ENCODE assay signal across 17 cellular contexts in the genomic region with DNA sequence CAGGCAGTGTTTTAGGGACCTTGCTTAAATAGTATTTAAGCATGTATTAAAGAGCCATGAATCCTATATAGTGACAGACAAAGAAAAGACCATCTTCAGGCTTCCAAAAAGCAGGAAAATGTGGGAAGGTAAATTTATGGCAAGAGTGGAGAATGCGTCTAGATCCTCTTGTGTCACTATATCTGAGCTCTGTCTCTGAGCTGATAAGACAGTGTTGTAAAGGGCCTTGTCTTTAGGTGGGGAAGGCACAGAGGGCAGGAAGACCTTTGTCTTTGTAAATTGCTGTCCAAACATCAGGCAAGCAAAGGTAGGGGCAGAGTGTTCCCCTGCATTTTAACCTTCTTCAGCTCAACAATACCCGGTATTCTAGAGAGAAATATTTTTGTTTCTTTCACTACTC. TPM values are rescaled to one million over a fixed set of nuclear protein-coding genes. Genes with fewer than 3 reads are reported as not detected.
DNase-seq lines count a peak whose midpoint lies in the region; ATAC-seq, FAIRE-seq and TF ChIP-seq lines count a peak whose summit lies in the region.
"Had no signal": no experiment of that assay in that cellular context is flagged by ENCODE, and none has a peak within 500 bp of the region (broad histone marks: within the 10 kb centered on the region; RNA-seq: fewer than 3 reads in every experiment).

No MANE protein-coding gene starts in this region.

- H3K27me3 ChIP-seq in HepG2 (ENCODE audit: control insufficient read depth in 1 of 2, insufficient read depth in 2 of 2, low read length in 2 of 2) (0 out of 5 replicates have a peak, but pooled peaks cover 0 to 1% of the 10 kb centered on the region in 2 experiments), right lobe of liver (no peaks in the 10 kb centered on the region), hepatocyte (no peaks in the 10 kb centered on the region), transverse colon (no peaks in the 10 kb centered on the region), ascending aorta (no peaks in the 10 kb centered on the region)
- H3K27me3 ChIP-seq: MG63 had no signal

- no peak for TF ChIP-seq EP300 in HepG2 (IDR thresholded peaks at IDR 0.05; ENCODE audit: low read depth in 2 of 2, low read length in 2 of 2)
- no peak for TF ChIP-seq EP300 in HepG2 (CRISPR knock-in tag; IDR thresholded peaks at IDR 0.05; ENCODE audit: borderline replicate concordance)
- TF ChIP-seq EP300 in transverse colon (IDR thresholded peaks at IDR 0.05; ENCODE audit: low read depth), result no peak

- TF ChIP-seq RAD21 in HepG2 (CRISPR knock-in tag; IDR thresholded peaks at IDR 0.05), result no peak

- FAIRE-seq in HepG2 (lab: Jason Lieb, UNC), result no peak
- FAIRE-seq: D721Med, RCC 7860 had no signal

- intact Hi-C loops in HepG2 (cut with micrococcal nuclease; ENCODE audit: unreplicated experiment), result no loop called here
- intact Hi-C loops in right lobe of liver (cut with DNase I), result no loop called here
- intact Hi-C loops in transverse colon (cut with DNase I; ENCODE audit: low total_unique reads), result no loop called here
- intact Hi-C loops in ascending aorta (cut with DNase I), result no loop called here

- H3K4me3 ChIP-seq in HepG2 (replicated peaks in 1 of 3; ENCODE audit: insufficient read depth in 1 of 3, low read depth in 2 of 3, low read length in 3 of 3), result no peak overlapping the region
- no peak overlapping the region for H3K4me3 ChIP-seq in right lobe of liver
- H3K4me3 ChIP-seq in hepatocyte, result no peak overlapping the region
- no peak overlapping the region for H3K4me3 ChIP-seq in transverse colon
- H3K4me3 ChIP-seq in ascending aorta, result no peak overlapping the region
- H3K4me3 ChIP-seq: MG63 had no signal

- H3K9me3 ChIP-seq in HepG2 (ENCODE audit: low read length) (no peaks in the 10 kb centered on the region), right lobe of liver (no peaks in the 10 kb centered on the region), hepatocyte (ENCODE audit: low read depth) (no peaks in the 10 kb centered on the region), transverse colon (no peaks in the 10 kb centered on the region), ascending aorta (no peaks in the 10 kb centered on the region)
- H3K9me3 ChIP-seq: MG63 had no signal

- CTCF ChIA-PET in HepG2 (lab: Yijun Ruan, JAX; ENCODE audit: low intra/inter-chr PET ratio, low total read pairs), result no interaction called here

- POLR2A ChIA-PET in HepG2 (lab: Yijun Ruan, JAX), result no interaction called here

- no TSS peak for BruUV-seq in HepG2 (replicated peaks; lab: Mats Ljungman, UMichigan)

- H4K20me1 ChIP-seq in HepG2 (ENCODE audit: insufficient read depth, low read length) (no peaks in the 10 kb centered on the region), hepatocyte (ENCODE audit: insufficient read depth, poor library complexity, severe bottlenecking) (no peaks in the 10 kb centered on the region)

- H3K4me1 ChIP-seq in HepG2 (ENCODE audit: insufficient read depth, low read length) (peaks cover 20% of the 10 kb centered on the region), right lobe of liver (no peaks in the 10 kb centered on the region), hepatocyte (ENCODE audit: insufficient read depth) (peaks cover 19% of the 10 kb centered on the region), transverse colon (peaks cover 0 to 20% (median 15%) of the 10 kb centered on the region in 4 donors), ascending aorta (no peaks in the 10 kb centered on the region)

- ATAC-seq in HepG2 (peak; percentile 83), right lobe of liver (no peak)

- no peaks in the 10 kb centered on the region for H3K36me3 ChIP-seq in HepG2 (replicated peaks in 1 of 2; ENCODE audit: control insufficient read depth in 1 of 2, insufficient read depth in 2 of 2, low read length in 2 of 2)
- no peaks in the 10 kb centered on the region for H3K36me3 ChIP-seq in right lobe of liver
- H3K36me3 ChIP-seq in hepatocyte (replicated peaks; ENCODE audit: insufficient read depth, low read depth), result no peaks in the 10 kb centered on the region
- H3K36me3 ChIP-seq in transverse colon, result no peaks in the 10 kb centered on the region
- H3K36me3 ChIP-seq in ascending aorta, result no peaks in the 10 kb centered on the region
- H3K36me3 ChIP-seq: MG63 had no signal

- H3K79me2 ChIP-seq in HepG2 (ENCODE audit: insufficient read depth, low read length), result no peaks in the 10 kb centered on the region
- no peaks in the 10 kb centered on the region for H3K79me2 ChIP-seq in hepatocyte

- H3K4me2 ChIP-seq in HepG2 (ENCODE audit: low read depth, low read length) (0 out of 2 replicates have a peak overlapping the region, but pooled peaks have one; percentile 25), hepatocyte (peak overlapping the region; percentile 63)
- H3K4me2 ChIP-seq: KMS-11 had no signal

- in situ Hi-C loops in HepG2 (cut with HindIII; ENCODE audit: extremely low pct_ligation_motif_present, low pct_unique_long_range_greater_than_20kb), result no loop called here
- in situ Hi-C loops in transverse colon (cut with MboI; ENCODE audit: low pct_ligation_motif_present in 1 of 4, low pct_unique_long_range_greater_than_20kb in 1 of 4, low sequenced_read_pairs in 3 of 4), result no loop called here

- TF ChIP-seq POLR2A in HepG2 (IDR thresholded peaks at IDR 0.05; ENCODE audit: insufficient read depth in 1 of 2, low read depth in 2 of 2, low read length in 2 of 2) (no peak), right lobe of liver (IDR thresholded peaks at IDR 0.05) (no peak), transverse colon (IDR thresholded peaks at IDR 0.05) (no peak)

- no peaks in the 10 kb centered on the region for H3K9me2 ChIP-seq in hepatocyte (replicated peaks; ENCODE audit: insufficient read depth)

- WGBS in HepG2 (ENCODE audit: low lambda C conversion rate), result 2% methylated on average over 2 of the region's 2 CpGs
- 29% methylated on average over 2 of the region's 2 CpGs for WGBS in right lobe of liver (ENCODE audit: insufficient coverage, low coverage, low lambda C conversion rate, missing lambda C conversion rate)
- WGBS in hepatocyte (ENCODE audit: low lambda C conversion rate, missing lambda C conversion rate), result 29% methylated on average over 2 of the region's 2 CpGs
- 28 to 43% methylated on average over 2 of the region's 2 CpGs for WGBS in transverse colon (ENCODE audit: low coverage in 1 of 2), 2 donors

- no peak overlapping the region for H3K9ac ChIP-seq in HepG2 (ENCODE audit: insufficient read depth, low read depth, low read length)
- H3K9ac ChIP-seq: KMS-11 had no signal

- TF ChIP-seq CTCF in HepG2 (CRISPR knock-in tag; IDR thresholded peaks at IDR 0.05) (no peak), right lobe of liver (IDR thresholded peaks at IDR 0.05) (no peak), hepatocyte (IDR thresholded peaks at IDR 0.05; ENCODE audit: poor library complexity) (no peak), transverse colon (IDR thresholded peaks at IDR 0.05) (no peak), ascending aorta (IDR thresholded peaks at IDR 0.05) (no peak)

- H2AFZ ChIP-seq in HepG2 (ENCODE audit: low read length), result no peak overlapping the region
- H2AFZ ChIP-seq in hepatocyte, result no peak overlapping the region

- no peak for DNase-seq in HepG2 (ENCODE audit: low spot score)
- DNase-seq in right lobe of liver, result no peak
- peak; percentile 29 for DNase-seq in NCI-H748 treated with DMSO at 0.1 percent for 48 hours (lab: John Stamatoyannopoulos, UW)
- DNase-seq in hepatocyte (ENCODE audit: low spot score), result no peak
- DNase-seq in transverse colon, result no peak
- DNase-seq in putamen (ENCODE audit: low spot score), result no peak
- no peak for DNase-seq in NCI-H226
- no peak for DNase-seq in ascending aorta (ENCODE audit: low spot score in 2 of 2)
- DNase-seq: CD4-positive, alpha-beta T cell; GOT3; MG63; NCI-H1105; NCI-H82; SIG-M5 had no signal

- H3K27ac ChIP-seq in HepG2 (ENCODE audit: extremely low read length, insufficient read depth, low read length) (no peak overlapping the region), right lobe of liver (no peak overlapping the region), hepatocyte (peak overlapping the region; percentile 76), transverse colon (peak overlapping the region; percentile 25 to 58 (median 43)), ascending aorta (no peak overlapping the region)
- H3K27ac ChIP-seq: KMS-11 had no signal

TF ChIP-seq in HepG2, 621 proteins besides CTCF, POLR2A, EP300 and RAD21 (continues in another document):
- TF ChIP-seq PHF21A (CRISPR knock-in tag; IDR thresholded peaks at IDR 0.05), result 0 out of 2 replicates have a peak, but pooled peaks have one; percentile 33
- 0 out of 2 replicates have a peak, but pooled peaks have one; percentile 52 for TF ChIP-seq ZNF558 (CRISPR knock-in tag; IDR thresholded peaks at IDR 0.05; ENCODE audit: borderline replicate concordance)
- no peak for TF ChIP-seq MATR3 (CRISPR knock-in tag; IDR thresholded peaks at IDR 0.05)
- no peak for TF ChIP-seq ZNF670 (CRISPR knock-in tag; IDR thresholded peaks at IDR 0.05; ENCODE audit: borderline replicate concordance)

RNA-seq across cellular contexts. Expression of gene MBOAT1, which starts 33.8 kb away (rescaled TPM):
- total RNA-seq in HepG2 (2016; rRNA removed; fragmentation: Illumina TruSeq; extraction: Trizol) (not detected in 2 replicates), right lobe of liver (10 to 100 TPM in 1 of 6 experiments, 1 to 10 TPM in 5; 3.6 to 10.0 (median 5.9) TPM), hepatocyte (7.1 and 10.4 TPM in 2 replicates), transverse colon (10 to 100 TPM; 10.3 to 85.3 (median 66.5) TPM), ascending aorta (5.4 TPM)
- not detected in 2 replicates for total RNA-seq in HepG2 (2016; cell fraction: cytosol; rRNA removed; fragmentation: Illumina TruSeq; extraction: Trizol; ENCODE audit: low read depth)
- total RNA-seq in HepG2 (2016; cell fraction: insoluble cytoplasmic fraction; rRNA removed; fragmentation: Illumina TruSeq; extraction: Trizol), result 0.06 TPM in 1 of 2 replicates, not detected in the other
- total RNA-seq in HepG2 (2016; cell fraction: membrane; rRNA removed; fragmentation: Illumina TruSeq; extraction: Trizol), result not detected in 2 replicates
- not detected in 2 replicates for total RNA-seq in HepG2 (2016; cell fraction: nucleus; rRNA removed; fragmentation: Illumina TruSeq; extraction: Trizol)
- polyA plus RNA-seq in HepG2 (2011; rRNA removed) (0.04 TPM in 1 of 2 replicates, not detected in the other), hepatocyte (0.74 and 3.8 TPM in 2 replicates)
- not detected in 2 replicates for polyA plus RNA-seq in HepG2 (2011; cell fraction: cytosol; rRNA removed)
- polyA plus RNA-seq in HepG2 (2011; cell fraction: nucleus; rRNA removed), result not detected in 2 replicates
- polyA plus RNA-seq in HepG2 (2012), result not detected in 2 replicates
- polyA plus RNA-seq in HepG2 (2016; cell fraction: cytosol; fragmentation: Illumina TruSeq; extraction: Trizol; ENCODE audit: low read depth), result not detected in 2 replicates
- polyA plus RNA-seq in HepG2 (2016; cell fraction: insoluble cytoplasmic fraction; fragmentation: Illumina TruSeq; extraction: Trizol; ENCODE audit: low read depth), result not detected in 2 replicates
- polyA plus RNA-seq in HepG2 (2016; cell fraction: membrane; fragmentation: Illumina TruSeq; extraction: Trizol; ENCODE audit: low read depth), result not detected in 2 replicates
- not detected in 2 replicates for polyA plus RNA-seq in HepG2 (2016; cell fraction: nucleus; fragmentation: Illumina TruSeq; extraction: Trizol; ENCODE audit: insufficient read depth, low read depth)
- 13.9 TPM in 1 of 2 replicates, not detected in the other for polyA minus RNA-seq in HepG2 (2011; rRNA and poly(A)+ RNA removed; ENCODE audit: low replicate concordance)
- not detected in 2 replicates for polyA minus RNA-seq in HepG2 (2011; cell fraction: cytosol; rRNA and poly(A)+ RNA removed)
- not detected in 2 replicates for polyA minus RNA-seq in HepG2 (2011; cell fraction: nucleus; rRNA and poly(A)+ RNA removed)

Comparison
In these comparisons a context has a peak if more than half of its experiments do, and no peak if none do; other contexts are left out.
1. H3K27ac ChIP-seq: peak in hepatocyte (single experiment) and transverse colon (4 of 4); none in HepG2 (single experiment), right lobe of liver (0 of 3) and ascending aorta (0 of 2).